Comparison of ENCODE assay signal across 29 cellular contexts in genomic region chr3:113409676-113410075, GRCh38.
"Had no signal": no experiment of that assay in that cellular context is flagged by ENCODE, and none has a peak within 500 bp of the region (broad histone marks: within the 10 kb centered on the region; RNA-seq: fewer than 3 reads in every experiment).

No MANE protein-coding gene starts in this region.

- H3K27me3 Mint-ChIP-seq: activated B cell treated with CpG ODN at 0.5 μM for 24 hours; activated naive CD4-positive, alpha-beta T cell treated with anti-CD3 and anti-CD28 coated beads, Interleukin-2, amount 10 ng/mL, durations not matched to agents 7 days and 5 days; activated naive CD8-positive, alpha-beta T cell treated with anti-CD3 and anti-CD28 coated beads, Interleukin-2, amount 10 ng/mL, durations not matched to agents 7 days and 5 days; dendritic cell treated with granulocyte-macrophage colony-stimulating factor and Interleukin-4, amounts not matched to agents 40 ng/mL and 50 ng/mL, for 4 days; stimulated activated naive B cell treated with anti-CD40 and anti-IgM and Interleukin-4, amounts not matched to agents 10 μg/mL and 1 μg/mL and 100 μg/mL, for 72 hours had no signal

- H3K4me1 Mint-ChIP-seq: activated B cell treated with CpG ODN at 0.5 μM for 24 hours, endodermal cell, nephron had no signal

- ATAC-seq: gastrocnemius medialis; left cardiac atrium; right cardiac atrium; stimulated activated naive B cell treated with anti-CD40 and anti-IgM and Interleukin-4, amounts not matched to agents 10 μg/mL and 1 μg/mL and 100 μg/mL, for 72 hours; upper lobe of right lung had no signal

- H3K9me3 ChIP-seq: thyroid gland, upper lobe of right lung had no signal

- H3K36me3 ChIP-seq: ascending aorta, esophagus muscularis mucosa, gastrocnemius medialis, thyroid gland, upper lobe of right lung had no signal

- H3K27ac Mint-ChIP-seq: activated B cell treated with CpG ODN at 0.5 μM for 24 hours; activated naive CD4-positive, alpha-beta T cell treated with anti-CD3 and anti-CD28 coated beads, Interleukin-2, amount 10 ng/mL, durations not matched to agents 7 days and 5 days; activated naive CD8-positive, alpha-beta T cell treated with anti-CD3 and anti-CD28 coated beads, Interleukin-2, amount 10 ng/mL, durations not matched to agents 7 days and 5 days; activated T-helper 1 cell treated with anti-CD3 and anti-CD28 coated beads, Interleukin-12 subunit alpha, Interleukin-12 subunit beta, Interleukin-2, Interleukin-4 antibody, amounts not matched to agents 30 ng/mL and 10 ng/mL and 1 ng/mL, durations not matched to agents 14 hours and 24 hours and 36 hours; dendritic cell treated with granulocyte-macrophage colony-stimulating factor and Interleukin-4, amounts not matched to agents 40 ng/mL and 50 ng/mL, for 4 days; endodermal cell; nephron; stimulated activated naive B cell treated with anti-CD40 and anti-IgM and Interleukin-4, amounts not matched to agents 10 μg/mL and 1 μg/mL and 100 μg/mL, for 72 hours; T-helper 1 cell treated with Interleukin-12 subunit alpha and Interleukin-12 subunit beta and Interleukin-4 antibody, amounts not matched to agents 30 μg/mL and 1 μg/mL, for 36 hours had no signal

- H3K4me3 Mint-ChIP-seq: activated B cell treated with CpG ODN at 0.5 μM for 24 hours; activated naive CD4-positive, alpha-beta T cell treated with anti-CD3 and anti-CD28 coated beads, Interleukin-2, amount 10 ng/mL, durations not matched to agents 7 days and 5 days; activated naive CD8-positive, alpha-beta T cell treated with anti-CD3 and anti-CD28 coated beads, Interleukin-2, amount 10 ng/mL, durations not matched to agents 7 days and 5 days; activated T-helper 1 cell treated with anti-CD3 and anti-CD28 coated beads, Interleukin-12 subunit alpha, Interleukin-12 subunit beta, Interleukin-2, Interleukin-4 antibody, amounts not matched to agents 30 ng/mL and 10 ng/mL and 1 ng/mL, durations not matched to agents 14 hours and 24 hours and 36 hours; dendritic cell treated with granulocyte-macrophage colony-stimulating factor and Interleukin-4, amounts not matched to agents 40 ng/mL and 50 ng/mL, for 4 days; endodermal cell; nephron; stimulated activated naive B cell treated with anti-CD40 and anti-IgM and Interleukin-4, amounts not matched to agents 10 μg/mL and 1 μg/mL and 100 μg/mL, for 72 hours; T-helper 1 cell treated with Interleukin-12 subunit alpha and Interleukin-12 subunit beta and Interleukin-4 antibody, amounts not matched to agents 30 μg/mL and 1 μg/mL, for 36 hours had no signal

- H3K4me3 ChIP-seq: ascending aorta, esophagus muscularis mucosa, gastrocnemius medialis, hepatocyte, stomach, thyroid gland, upper lobe of right lung had no signal

- H3K27ac ChIP-seq: ascending aorta, esophagus muscularis mucosa, gastrocnemius medialis, hepatocyte, stomach, thyroid gland, upper lobe of right lung had no signal

- DNase-seq: activated B cell treated with CpG ODN at 0.5 μM for 24 hours; activated CD4-positive, alpha-beta T cell treated with anti-CD3 and anti-CD28 coated beads, Interleukin-2, amount 50 U/mL, for 1 hour; activated CD8-positive, alpha-beta memory T cell treated with anti-CD3 and anti-CD28 coated beads for 24 hours; activated gamma-delta T cell; activated naive CD4-positive, alpha-beta T cell treated with anti-CD3 and anti-CD28 coated beads, Interleukin-2, amount 10 ng/mL, durations not matched to agents 7 days and 5 days; activated naive CD8-positive, alpha-beta T cell treated with anti-CD3 and anti-CD28 coated beads, Interleukin-2, amount 10 ng/mL, durations not matched to agents 7 days and 5 days; central memory CD4-positive, alpha-beta T cell; endodermal cell; gastrocnemius medialis; glutamatergic neuron; islet precursor cell; left cardiac atrium; mammary epithelial cell; posterior cingulate gyrus; right cardiac atrium; stimulated activated CD4-positive, alpha-beta T cell treated with anti-CD3 and anti-CD28 coated beads, Interleukin-15, amount 100 ng/mL, for 24 hours; stimulated activated CD4-positive, alpha-beta T cell treated with anti-CD3 and anti-CD28 coated beads, Interleukin-2, amount 100 ng/mL, for 24 hours; stimulated activated naive B cell treated with anti-CD40 and anti-IgM and Interleukin-4, amounts not matched to agents 10 μg/mL and 1 μg/mL and 100 μg/mL, for 72 hours; stomach; T-helper 9 cell; thyroid gland; upper lobe of right lung had no signal
